Comparison of ENCODE assay signal across 1 cellular context in the genomic region with DNA sequence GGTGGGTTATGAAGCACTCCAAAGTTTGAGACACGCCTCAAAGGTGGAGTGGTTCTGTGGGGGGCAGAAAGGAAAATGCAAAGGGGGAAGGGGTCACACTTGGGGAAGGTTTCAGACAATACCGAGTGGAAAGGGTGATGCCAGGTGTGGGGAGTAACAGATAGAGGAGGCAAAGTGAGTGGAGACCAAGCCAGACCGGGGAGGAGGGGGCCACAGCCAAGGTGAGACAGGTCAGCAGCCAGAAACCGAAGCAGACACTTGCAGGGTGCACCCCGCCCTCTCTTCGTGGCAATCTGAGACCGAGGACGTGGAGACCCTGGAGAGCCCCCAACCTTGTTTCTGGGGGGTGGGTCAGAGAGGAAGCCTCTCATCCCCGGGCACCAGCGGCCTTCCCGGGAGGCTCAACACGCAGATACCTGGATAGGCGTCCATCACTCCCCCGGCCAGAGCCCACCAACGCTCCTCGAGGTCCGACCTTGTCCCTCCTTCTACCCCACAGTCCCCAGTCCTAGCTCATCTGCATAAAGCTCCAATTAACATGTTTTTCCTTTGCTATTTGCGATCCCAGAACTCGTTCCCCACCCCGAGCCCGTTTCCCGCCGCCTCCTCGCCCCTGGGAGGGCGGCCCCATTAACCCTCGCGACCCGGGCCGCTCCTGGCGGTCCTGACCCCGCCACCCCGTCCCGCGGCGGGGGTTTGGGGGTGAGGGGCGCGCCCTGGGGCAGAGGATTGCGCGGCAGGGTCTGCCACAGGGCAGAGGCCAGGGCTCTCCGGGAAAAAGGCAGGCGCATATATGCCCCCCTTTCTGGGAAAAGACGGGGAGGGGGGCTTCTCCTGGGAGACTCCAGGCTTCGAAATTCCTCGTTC.
A peak's percentile ranks its signal among the peaks of the same experiment; 100 is the strongest.
TF ChIP-seq lines count a peak whose summit lies in the region.

No MANE protein-coding gene starts in this region.

TF ChIP-seq in K562, 482 proteins besides CTCF, POLR2A, EP300 and RAD21:
- peak; percentile 33; the same call in 1 of the 2 replicates for TF ChIP-seq ZBTB7A (IDR thresholded peaks at IDR 0.05; ENCODE audit: borderline replicate concordance, control insufficient read depth, low read depth, low read length)
- no peak for TF ChIP-seq MBD1 (CRISPR knock-in tag; IDR thresholded peaks at IDR 0.05)
- TF ChIP-seq ZNF12 (CRISPR knock-in tag; IDR thresholded peaks at IDR 0.05) = no peak
- no peak for TF ChIP-seq CHCHD3 (CRISPR knock-in tag; IDR thresholded peaks at IDR 0.05)
- no peak for TF ChIP-seq MEF2D (tag; conservative IDR thresholded peaks at IDR 0.05; ENCODE audit: low read depth)
- 0 out of 2 replicates have a peak, but pooled peaks have one; percentile 29 for TF ChIP-seq POLR2G (IDR thresholded peaks at IDR 0.05; ENCODE audit: low read depth, low read length)
- TF ChIP-seq RBM22 (IDR thresholded peaks at IDR 0.05; ENCODE audit: low read depth, low read length, poor library complexity, severe bottlenecking) = peak; percentile 30
- no peak for TF ChIP-seq ZNF280A (IDR thresholded peaks at IDR 0.05; ENCODE audit: low read depth, partially characterized antibody)
- TF ChIP-seq RBBP5 (IDR thresholded peaks at IDR 0.05; ENCODE audit: borderline replicate concordance, insufficient read depth, low read length, poor library complexity, severe bottlenecking) = no peak
- TF ChIP-seq FOSL1 (tag; conservative IDR thresholded peaks at IDR 0.05) = no peak
- TF ChIP-seq ZBTB33 (CRISPR knock-in tag; IDR thresholded peaks at IDR 0.05) = peak; percentile 62; the same call in 1 of the 2 replicates
TF ChIP-seq in K562: peak in this region for 4.
